Comparison of ENCODE assay signal across 11 cellular contexts in genomic region chr10:49115796-49116508, GRCh38. TPM values are rescaled to one million over a fixed set of nuclear protein-coding genes. Genes with fewer than 3 reads are reported as not detected.
DNase-seq lines count a peak whose midpoint lies in the region; ATAC-seq and TF ChIP-seq lines count a peak whose summit lies in the region.
"Had no signal": no experiment of that assay in that cellular context is flagged by ENCODE, and none has a peak within 500 bp of the region (broad histone marks: within the 10 kb centered on the region; RNA-seq: fewer than 3 reads in every experiment).

No MANE protein-coding gene starts in this region.

- POLR2A ChIA-PET in CD4-positive, alpha-beta T cell (lab: Charles Lee): no interaction called here

- CTCF ChIA-PET in CD4-positive, alpha-beta T cell (lab: Charles Lee): no interaction called here

- H3K36me3 Mint-ChIP-seq in CD4-positive, alpha-beta T cell (ENCODE audit: low read depth): no peaks in the 10 kb centered on the region
- H3K36me3 Mint-ChIP-seq in T-helper 17 cell (ENCODE audit: low read depth): no peaks in the 10 kb centered on the region

- H3K27me3 Mint-ChIP-seq in CD4-positive, alpha-beta T cell: peaks cover 44% of the 10 kb centered on the region
- H3K27me3 Mint-ChIP-seq in T-helper 17 cell: peaks cover 38% of the 10 kb centered on the region

- no peak for ATAC-seq in CD4-positive, alpha-beta T cell (ENCODE audit: poor library complexity)
- ATAC-seq in T-helper 17 cell (peak; percentile 62), gastroesophageal sphincter (no peak), sciatic nerve (no peak), GM21381 (IDR thresholded peaks at IDR 0.05; ENCODE audit: unreplicated experiment) (no peak)

- 100% methylated on average over 2 of the region's 14 CpGs; no CpG with 5 or more reads in 1 of the 2 donors for WGBS in gastroesophageal sphincter (ENCODE audit: low coverage in 1 of 2), 2 donors

- H3K4me1 ChIP-seq in gastroesophageal sphincter: peaks cover 0 to 45% (median 8%) of the 10 kb centered on the region in 3 donors

- no peaks in the 10 kb centered on the region for H3K36me3 ChIP-seq in gastroesophageal sphincter

- no peak overlapping the region for H3K27ac Mint-ChIP-seq in CD4-positive, alpha-beta T cell
- H3K27ac Mint-ChIP-seq in T-helper 17 cell: no peak overlapping the region

- no peak for TF ChIP-seq POLR2A in gastroesophageal sphincter (IDR thresholded peaks at IDR 0.05)

- peak overlapping the region in 1 of 2 donors; percentile 73 for H3K4me3 ChIP-seq in gastroesophageal sphincter

- no peaks in the 10 kb centered on the region for H3K4me1 Mint-ChIP-seq in CD4-positive, alpha-beta T cell (ENCODE audit: low read depth)
- H3K4me1 Mint-ChIP-seq in T-helper 17 cell: peaks cover 2% of the 10 kb centered on the region

- H3K9me3 Mint-ChIP-seq in CD4-positive, alpha-beta T cell: no peaks in the 10 kb centered on the region

- no peaks in the 10 kb centered on the region for H3K9me3 ChIP-seq in CD4-positive, alpha-beta T cell (ENCODE audit: control insufficient read depth, low read length)
- H3K9me3 ChIP-seq in T-helper 17 cell (ENCODE audit: control insufficient read depth, low read length, poor library complexity, severe bottlenecking) (no peaks in the 10 kb centered on the region), gastroesophageal sphincter (no peaks in the 10 kb centered on the region)

- no peak overlapping the region for H3K27ac ChIP-seq in CD4-positive, alpha-beta T cell (ENCODE audit: low read depth, low read length)
- peak overlapping the region in 3 of 4 donors; percentile 73 to 90 (median 84) for H3K27ac ChIP-seq in gastroesophageal sphincter

- intact Hi-C loops in CD4-positive, alpha-beta T cell (cut with DNase I, micrococcal nuclease): no loop called here
- intact Hi-C loops in sciatic nerve (cut with DNase I): no loop called here
- intact Hi-C loops in posterior vena cava (cut with DNase I): loop anchor here in 1 of 2 donors (2.0 kb wide), 1 partner anchor 49 kb away; no protein-coding TSS in a partner anchor

- no peak for TF ChIP-seq EP300 in gastroesophageal sphincter (IDR thresholded peaks at IDR 0.05)

- H3K27me3 ChIP-seq in CD4-positive, alpha-beta T cell (ENCODE audit: control insufficient read depth, insufficient read depth, low read length): peaks cover 20% of the 10 kb centered on the region
- no peaks in the 10 kb centered on the region for H3K27me3 ChIP-seq in gastroesophageal sphincter

- TF ChIP-seq CTCF in CD4-positive, alpha-beta T cell (IDR thresholded peaks at IDR 0.05): no peak
- no peak for TF ChIP-seq CTCF in gastroesophageal sphincter (IDR thresholded peaks at IDR 0.05)

- H3K4me3 Mint-ChIP-seq in CD4-positive, alpha-beta T cell: peak overlapping the region; percentile 25
- H3K4me3 Mint-ChIP-seq in T-helper 17 cell: peak overlapping the region; percentile 7

- DNase-seq in CD4-positive, alpha-beta T cell: no peak
- no peak for DNase-seq in T-helper 17 cell
- peak; percentile 49 for DNase-seq in sciatic nerve (ENCODE audit: low spot score)
- no peak for DNase-seq in GM03348 (ENCODE audit: low spot score)
- no peak for DNase-seq in posterior vena cava (ENCODE audit: low spot score)
- DNase-seq in stimulated activated CD4-positive, alpha-beta T cell treated with anti-CD3 and anti-CD28 coated beads, Interleukin-2, amount 100 ng/mL, for 48 hours: no peak
- DNase-seq: MM.1S; stimulated activated CD8-positive, alpha-beta memory T cell treated with anti-CD3 and anti-CD28 coated beads, Interleukin-4, amount 100 ng/mL, for 48 hours had no signal

RNA-seq across cellular contexts. Expression of gene VSTM4, which starts 0.6 kb away (rescaled TPM):
- total RNA-seq in CD4-positive, alpha-beta T cell: under 1 TPM in 1 of 2 experiments, not detected in 1; 0.05 TPM
- not detected for total RNA-seq in T-helper 17 cell
- 10 to 100 TPM; 11.4 to 25.1 (median 21.9) TPM for total RNA-seq in gastroesophageal sphincter
- total RNA-seq in sciatic nerve: 16.4 TPM
- 10 to 100 TPM; 14.9 to 20.2 TPM for total RNA-seq in posterior vena cava

RNA-seq across cellular contexts. Expression of gene FAM170B, which starts 17.9 kb away (rescaled TPM):
- total RNA-seq in CD4-positive, alpha-beta T cell: not detected
- total RNA-seq in T-helper 17 cell (not detected), gastroesophageal sphincter (not detected), sciatic nerve (not detected), posterior vena cava (not detected)
- total RNA-seq: aorta had no signal

Comparison
In these comparisons a context has a peak if more than half of its experiments do, and no peak if none do; other contexts are left out.
1. RNA of gene VSTM4, which starts 0.6 kb away (total RNA-seq): 11.4 to 25.1 TPM in gastroesophageal sphincter, 14.9 to 20.2 TPM in posterior vena cava and 16.4 TPM in sciatic nerve (single experiment); 0.05 TPM in CD4-positive, alpha-beta T cell and not detected in T-helper 17 cell; every median in the first group is over 10 times any median in the second.